ENCODE assay signal across 12 cellular contexts in the genomic region with DNA sequence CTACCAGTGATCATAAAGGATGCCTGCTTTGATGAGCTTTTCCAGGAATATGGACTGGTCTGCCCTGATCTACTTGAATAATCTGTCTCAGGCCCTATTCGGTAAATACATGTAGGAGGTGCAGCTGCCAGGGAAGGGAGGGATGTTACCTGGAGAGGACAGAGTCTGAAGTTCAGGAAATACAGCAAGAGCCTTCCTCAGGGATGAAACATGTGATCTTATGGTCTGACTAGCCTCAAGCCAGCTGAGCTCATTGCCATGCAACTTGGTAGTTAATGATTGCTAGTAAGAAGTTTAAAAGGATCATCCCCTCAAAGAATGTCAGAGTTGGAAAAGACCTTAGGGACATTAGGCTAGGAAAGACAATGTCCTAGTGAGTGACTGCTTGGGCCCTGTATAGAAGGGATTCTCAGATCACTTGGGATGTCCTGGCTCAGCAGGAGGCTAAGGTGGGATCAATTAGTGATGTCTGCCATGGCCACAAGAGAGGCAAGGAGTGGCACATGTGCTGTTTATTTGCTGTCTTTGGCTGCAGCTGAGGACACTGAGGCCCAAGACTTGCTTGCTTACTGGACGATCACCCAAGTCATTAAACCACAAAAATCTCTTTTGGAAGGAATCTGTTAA. TPM values are rescaled to one million over a fixed set of nuclear protein-coding genes. Genes with fewer than 3 reads are reported as not detected.
DNase-seq lines count a peak whose midpoint lies in the region; ATAC-seq and TF ChIP-seq lines count a peak whose summit lies in the region.
"Had no signal": no experiment of that assay in that cellular context is flagged by ENCODE, and none has a peak within 500 bp of the region (broad histone marks: within the 10 kb centered on the region; RNA-seq: fewer than 3 reads in every experiment).

No MANE protein-coding gene starts in this region.

- H3K9me2 ChIP-seq in HCT116 (ENCODE audit: insufficient read depth) = no peaks in the 10 kb centered on the region

- no peaks in the 10 kb centered on the region for H3K9me3 Mint-ChIP-seq in activated T-helper 2 cell treated with anti-CD3 and anti-CD28 coated beads, Interferon-gamma antibody, Interleukin-2, Interleukin-4, amounts not matched to agents 10 μg/mL and 5 μg/mL and 100 μg/mL, durations not matched to agents 14 hours and 24 hours and 36 hours

- H4K20me1 ChIP-seq in HCT116 (ENCODE audit: insufficient read depth) = no peaks in the 10 kb centered on the region

- H3K9ac ChIP-seq in HCT116 (ENCODE audit: low read length) = no peak overlapping the region

- DNase-seq in AG10803 (ENCODE audit: low read depth) (peak; percentile 24), HCT116 (ENCODE audit: low read depth, low spot score) (no peak), right lobe of liver (peak; percentile 51 to 86 (median 68)), D341Med (ENCODE audit: low spot score) (no peak), NOMO-1 (lab: John Stamatoyannopoulos, UW; ENCODE audit: unreplicated experiment in 2 of 2) (no peak), cortex of kidney (lab: John Stamatoyannopoulos, UW) (no peak)
- DNase-seq in activated T-helper 2 cell treated with anti-CD3 and anti-CD28 coated beads, Interferon-gamma antibody, Interleukin-2, Interleukin-4, amounts not matched to agents 10 μg/mL and 5 μg/mL and 100 μg/mL, durations not matched to agents 14 hours and 24 hours and 36 hours (ENCODE audit: low spot score) = no peak
- DNase-seq: activated CD4-positive, CD25-positive, alpha-beta regulatory T cell treated with anti-CD3 and anti-CD28 coated beads, Interleukin-2, amount 50 U/mL, for 72 hours; PC-9; stimulated activated CD8-positive, alpha-beta memory T cell treated with anti-CD3 and anti-CD28 coated beads, Interleukin-4, amount 100 ng/mL, for 48 hours had no signal

- H3K36me3 Mint-ChIP-seq in activated T-helper 2 cell treated with anti-CD3 and anti-CD28 coated beads, Interferon-gamma antibody, Interleukin-2, Interleukin-4, amounts not matched to agents 10 μg/mL and 5 μg/mL and 100 μg/mL, durations not matched to agents 14 hours and 24 hours and 36 hours (ENCODE audit: low read depth) = peaks cover 34% of the 10 kb centered on the region

- H3K27me3 ChIP-seq in HCT116 (ENCODE audit: insufficient read depth, low read length) (no peaks in the 10 kb centered on the region), right lobe of liver (no peaks in the 10 kb centered on the region)

- H3K27ac ChIP-seq in HCT116 (ENCODE audit: low read depth, low read length) (no peak overlapping the region), right lobe of liver (peak overlapping the region; percentile 56 to 92 (median 56))
- H3K27ac ChIP-seq: PC-9 had no signal

- H3K4me3 Mint-ChIP-seq in activated T-helper 2 cell treated with anti-CD3 and anti-CD28 coated beads, Interferon-gamma antibody, Interleukin-2, Interleukin-4, amounts not matched to agents 10 μg/mL and 5 μg/mL and 100 μg/mL, durations not matched to agents 14 hours and 24 hours and 36 hours (ENCODE audit: low read depth) = no peak overlapping the region

- no peak overlapping the region for H2AFZ ChIP-seq in HCT116 (ENCODE audit: low read depth, low read length, poor library complexity, severe bottlenecking)
- H2AFZ ChIP-seq: PC-9 had no signal

- H3K27ac Mint-ChIP-seq in activated T-helper 2 cell treated with anti-CD3 and anti-CD28 coated beads, Interferon-gamma antibody, Interleukin-2, Interleukin-4, amounts not matched to agents 10 μg/mL and 5 μg/mL and 100 μg/mL, durations not matched to agents 14 hours and 24 hours and 36 hours = peak overlapping the region; percentile 99

- H3K9me3 ChIP-seq in HCT116 (ENCODE audit: control insufficient read depth in 1 of 2, insufficient read depth in 1 of 2, low read depth in 1 of 2, low read length in 2 of 2) (no peaks in the 10 kb centered on the region), right lobe of liver (no peaks in the 10 kb centered on the region)

- TF ChIP-seq POLR2A in HCT116 (IDR thresholded peaks at IDR 0.05; ENCODE audit: borderline replicate concordance, extremely low read depth, insufficient read depth, insufficient read length) (no peak), right lobe of liver (IDR thresholded peaks at IDR 0.05) (peak; percentile 64)

- POLR2A ChIA-PET in HCT116 (lab: Charles Lee) = no interaction called here

- TF ChIP-seq CTCF in AG10803 (conservative IDR thresholded peaks at IDR 0.05; ENCODE audit: low read length) = no peak
- no peak for TF ChIP-seq CTCF in HCT116 (IDR thresholded peaks at IDR 0.05 in 2 of 3, conservative IDR thresholded peaks at IDR 0.05 in 1 of 3; ENCODE audit: borderline replicate concordance in 1 of 3, insufficient read depth in 1 of 3, low read depth in 2 of 3, low read length in 2 of 3)
- no peak for TF ChIP-seq CTCF in right lobe of liver (IDR thresholded peaks at IDR 0.05)

- no TSS peak for BruUV-seq in HCT116 (replicated peaks; lab: Mats Ljungman, UMichigan)

- H3K4me3 ChIP-seq in AG10803 (ENCODE audit: low read length) (no peak overlapping the region), HCT116 (replicated peaks in 1 of 2; ENCODE audit: low read depth in 1 of 2, low read length in 2 of 2) (no peak overlapping the region), right lobe of liver (peak overlapping the region in 1 of 3 donors; percentile 17)
- H3K4me3 ChIP-seq: lung, PC-9 had no signal

- peaks cover 52% of the 10 kb centered on the region for H3K4me1 Mint-ChIP-seq in activated T-helper 2 cell treated with anti-CD3 and anti-CD28 coated beads, Interferon-gamma antibody, Interleukin-2, Interleukin-4, amounts not matched to agents 10 μg/mL and 5 μg/mL and 100 μg/mL, durations not matched to agents 14 hours and 24 hours and 36 hours (ENCODE audit: low read depth)

- H3K36me3 ChIP-seq in HCT116 (ENCODE audit: control insufficient read depth in 1 of 2, insufficient read depth in 2 of 2, low read length in 2 of 2) = no peaks in the 10 kb centered on the region
- H3K36me3 ChIP-seq in right lobe of liver = no peaks in the 10 kb centered on the region

- no peak for TF ChIP-seq RAD21 in HCT116 (IDR thresholded peaks at IDR 0.05; ENCODE audit: low read depth)

- WGBS in right lobe of liver (ENCODE audit: insufficient coverage, low coverage, low lambda C conversion rate, missing lambda C conversion rate) = 31% methylated on average over 1 of the region's 2 CpGs

- RAD21 ChIA-PET in HCT116 (lab: Charles Lee; ENCODE audit: low non-redundant PET in 1 of 2, low total read pairs in 2 of 2, uncharacterized antibody in 2 of 2, unreplicated experiment in 2 of 2) = no interaction called here

- peak overlapping the region; percentile 2; the same call in 1 of the 2 replicates for H3K4me2 ChIP-seq in HCT116 (ENCODE audit: low read length)
- H3K4me2 ChIP-seq: PC-9 had no signal

- no peak for ATAC-seq in HCT116
- peak; percentile 65 to 86 (median 80) for ATAC-seq in right lobe of liver
- ATAC-seq in GM18520 (IDR thresholded peaks at IDR 0.05; ENCODE audit: unreplicated experiment) = no peak

- intact Hi-C loops in HCT116 (cut with micrococcal nuclease) = no loop called here
- intact Hi-C loops in activated T-helper 2 cell treated with anti-CD3 and anti-CD28 coated beads, Interferon-gamma antibody, Interleukin-2, Interleukin-4, amounts not matched to agents 10 μg/mL and 5 μg/mL and 100 μg/mL, durations not matched to agents 14 hours and 24 hours and 36 hours (cut with micrococcal nuclease) = no loop called here
- intact Hi-C loops in right lobe of liver (cut with DNase I) = loop anchor here in 1 of 2 donors (5.0 kb wide), 1 partner anchor 103 kb away; no protein-coding TSS in a partner anchor

- CTCF ChIA-PET in HCT116 (lab: Charles Lee) = no interaction called here

- H3K27me3 Mint-ChIP-seq in activated T-helper 2 cell treated with anti-CD3 and anti-CD28 coated beads, Interferon-gamma antibody, Interleukin-2, Interleukin-4, amounts not matched to agents 10 μg/mL and 5 μg/mL and 100 μg/mL, durations not matched to agents 14 hours and 24 hours and 36 hours (ENCODE audit: low read depth) = no peaks in the 10 kb centered on the region

- peaks cover 16% of the 10 kb centered on the region for H3K79me2 ChIP-seq in HCT116 (ENCODE audit: insufficient read depth, low read length)

- H3K4me1 ChIP-seq in HCT116 (ENCODE audit: control insufficient read depth in 1 of 2, insufficient read depth in 2 of 2, low read length in 2 of 2) = peaks cover 28 to 48% of the 10 kb centered on the region in 2 experiments
- H3K4me1 ChIP-seq in right lobe of liver = peaks cover 0 to 87% (median 39%) of the 10 kb centered on the region in 4 donors

TF ChIP-seq in HCT116, 20 proteins besides CTCF, POLR2A, EP300 and RAD21:
- TF ChIP-seq SP1 (IDR thresholded peaks at IDR 0.05; ENCODE audit: low read depth) (no peak), JUND (IDR thresholded peaks at IDR 0.05) (no peak), ZNF274 (IDR thresholded peaks at IDR 0.05; ENCODE audit: low read depth, low read length) (no peak), YY1 (IDR thresholded peaks at IDR 0.05; ENCODE audit: extremely low read depth, insufficient replicate concordance, low read depth, low read length) (no peak), ELF1 (IDR thresholded peaks at IDR 0.05; ENCODE audit: borderline replicate concordance, low read depth) (no peak), FOSL1 (IDR thresholded peaks at IDR 0.05; ENCODE audit: low read depth) (no peak), TCF7L2 (IDR thresholded peaks at IDR 0.05; ENCODE audit: borderline replicate concordance, extremely low read depth, insufficient read depth, insufficient read length) (no peak), CEBPB (IDR thresholded peaks at IDR 0.05; ENCODE audit: low read depth) (no peak), EZH2phosphoT487 (IDR thresholded peaks at IDR 0.05; ENCODE audit: borderline replicate concordance) (no peak), EGR1 (IDR thresholded peaks at IDR 0.05; ENCODE audit: low read depth) (no peak)

RNA-seq across cellular contexts. Expression of gene PTPRJ, which starts 18.5 kb away (rescaled TPM):
- total RNA-seq in HCT116 (2021; ENCODE audit: unreplicated experiment) (19.1 TPM), right lobe of liver (10 to 100 TPM; 12.5 to 33.0 (median 19.8) TPM)
- polyA plus RNA-seq in HCT116 (2012) = 8.9 and 9.6 TPM in 2 replicates
- total RNA-seq in activated T-helper 2 cell treated with anti-CD3 and anti-CD28 coated beads, Interferon-gamma antibody, Interleukin-2, Interleukin-4, amounts not matched to agents 10 μg/mL and 5 μg/mL and 100 μg/mL, durations not matched to agents 14 hours and 24 hours and 36 hours = 50.9 and 53.2 TPM in 2 replicates

Comparison
In these comparisons a context has a peak if more than half of its experiments do, and no peak if none do; other contexts are left out.
1. DNase-seq: peak in AG10803 (single experiment) and right lobe of liver (3 of 3); none in HCT116 (single experiment), activated T-helper 2 cell treated with anti-CD3 and anti-CD28 coated beads, Interferon-gamma antibody, Interleukin-2, Interleukin-4, amounts not matched to agents 10 μg/mL and 5 μg/mL and 100 μg/mL, durations not matched to agents 14 hours and 24 hours and 36 hours (single experiment), D341Med (single experiment), NOMO-1 (0 of 2) and cortex of kidney (single experiment).
2. ATAC-seq: peak in right lobe of liver (4 of 4); none in HCT116 (single experiment) and GM18520 (single experiment).